ENCODE assay signal across 18 cellular contexts in the genomic region with DNA sequence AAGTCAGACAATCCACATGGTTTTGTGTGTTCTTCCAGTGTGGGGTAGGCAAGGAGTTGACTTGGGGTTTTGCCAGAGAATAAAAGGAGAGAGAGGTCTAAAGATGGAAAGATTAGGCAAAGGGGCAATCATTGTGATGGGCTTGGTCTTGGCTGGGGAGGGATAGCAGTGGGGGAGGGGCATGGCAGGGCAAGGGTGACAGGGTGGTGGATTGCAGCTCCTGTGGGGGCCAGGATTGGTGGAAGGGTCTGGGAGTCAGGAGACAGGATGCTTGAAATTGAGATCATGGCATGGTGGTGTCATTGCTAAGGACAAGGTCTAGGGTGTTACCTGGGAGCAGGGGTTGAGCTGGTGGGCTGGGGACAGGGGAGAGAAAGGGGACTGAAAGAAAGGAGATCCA.
"Had no signal": no experiment of that assay in that cellular context is flagged by ENCODE, and none has a peak within 500 bp of the region (broad histone marks: within the 10 kb centered on the region; RNA-seq: fewer than 3 reads in every experiment).

No MANE protein-coding gene starts in this region.

- DNase-seq: cerebellar nuclear complex; effector CD8-positive, alpha-beta T cell; gastrocnemius medialis; glutamatergic neuron; left lung; lower lobe of right lung; mesendoderm; naive B cell; occipital lobe; psoas muscle; stimulated activated CD4-positive, alpha-beta T cell treated with anti-CD3 and anti-CD28 coated beads, Interleukin-2, amount 100 ng/mL, for 24 hours; stimulated activated naive CD4-positive, alpha-beta T cell; upper lobe of right lung had no signal

- ATAC-seq: gastrocnemius medialis, left lung, lower lobe of right lung, psoas muscle, upper lobe of right lung had no signal

- H3K36me3 ChIP-seq: gastrocnemius medialis, left lung, lower lobe of right lung, right lobe of liver, tibial nerve, upper lobe of right lung, vagina had no signal

- H3K27me3 ChIP-seq: gastrocnemius medialis, left lung, right lobe of liver, tibial nerve, upper lobe of right lung, vagina had no signal

- H3K4me3 ChIP-seq: gastrocnemius medialis, left lung, lower lobe of right lung, psoas muscle, right lobe of liver, tibial nerve, upper lobe of right lung, vagina had no signal

- H3K9me3 ChIP-seq: gastrocnemius medialis, lower lobe of right lung, vagina had no signal

- H3K9ac ChIP-seq: parathyroid adenoma had no signal

- H3K27ac ChIP-seq: gastrocnemius medialis, left lung, lower lobe of right lung, parathyroid adenoma, psoas muscle, right lobe of liver, tibial nerve, upper lobe of right lung, vagina had no signal

- H3K4me1 ChIP-seq: parathyroid adenoma, vagina had no signal

- H3K27me3 Mint-ChIP-seq: naive B cell had no signal

- H2AFZ ChIP-seq: parathyroid adenoma had no signal

- H3K4me3 Mint-ChIP-seq: naive B cell, nephron had no signal
